ENCODE assay signal across 12 cellular contexts in genomic region chr12:45615268-45615667, GRCh38.
A peak's percentile ranks its signal among the peaks of the same experiment; 100 is the strongest.
DNase-seq lines count a peak whose midpoint lies in the region; ATAC-seq and FAIRE-seq lines count a peak whose summit lies in the region.
"Had no signal": no experiment of that assay in that cellular context is flagged by ENCODE, and none has a peak within 500 bp of the region (broad histone marks: within the 10 kb centered on the region; RNA-seq: fewer than 3 reads in every experiment).

No MANE protein-coding gene starts in this region.

- no peak for FAIRE-seq in urothelium cell line (lab: Jason Lieb, UNC)
- FAIRE-seq: colon had no signal

- ATAC-seq in HG02623 (IDR thresholded peaks at IDR 0.05; ENCODE audit: unreplicated experiment) (no peak), GM21367 (IDR thresholded peaks at IDR 0.05; ENCODE audit: unreplicated experiment) (no peak)
- ATAC-seq: left lung had no signal

- DNase-seq in NCI-H2227 (lab: John Stamatoyannopoulos, UW; ENCODE audit: unreplicated experiment) (peak; percentile 10), NCI-H2227 treated with DMSO at 0.1 percent for 48 hours (lab: John Stamatoyannopoulos, UW) (no peak), NCI-H748 treated with DMSO at 0.1 percent for 48 hours (lab: John Stamatoyannopoulos, UW) (peak; percentile 17), epithelial cell of prostate (ENCODE audit: low read depth, low spot score) (peak; percentile 31), urothelium cell line (ENCODE audit: low spot score) (peak; percentile 57), SKM-1 treated with dmso at 0.1 percent for 144 hours (lab: John Stamatoyannopoulos, UW; ENCODE audit: unreplicated experiment) (no peak)
- DNase-seq: 8988T, left lung had no signal

- H3K27ac ChIP-seq in epithelial cell of prostate: no peak overlapping the region
- H3K27ac ChIP-seq: left lung, skin epidermis had no signal

Comparison
In these comparisons a context has a peak if more than half of its experiments do, and no peak if none do; other contexts are left out.
1. DNase-seq: peak in NCI-H2227 (single experiment), NCI-H748 treated with DMSO at 0.1 percent for 48 hours (single experiment), epithelial cell of prostate (single experiment) and urothelium cell line (single experiment); none in NCI-H2227 treated with DMSO at 0.1 percent for 48 hours (single experiment) and SKM-1 treated with dmso at 0.1 percent for 144 hours (single experiment).